ENCODE assay signal across 19 cellular contexts in the genomic region with DNA sequence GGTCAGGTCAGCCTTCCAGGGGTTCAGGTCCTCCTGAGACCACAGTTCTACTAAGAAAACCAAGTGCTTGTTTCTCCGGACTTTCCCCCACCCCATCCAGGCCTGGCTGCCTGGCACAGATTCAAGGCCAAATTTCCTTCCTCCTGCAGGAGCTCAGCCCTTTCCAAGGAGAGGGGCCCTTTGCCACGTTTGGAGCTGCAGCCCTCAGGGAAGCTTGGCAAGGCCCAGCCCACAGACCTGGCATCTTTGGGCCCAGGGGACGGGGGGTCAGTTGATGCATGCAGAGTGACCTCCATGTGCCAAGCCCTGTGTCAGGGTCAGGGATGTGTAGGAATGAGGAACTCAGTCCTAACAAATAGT.
DNase-seq lines count a peak whose midpoint lies in the region; ATAC-seq and TF ChIP-seq lines count a peak whose summit lies in the region.
"Had no signal": no experiment of that assay in that cellular context is flagged by ENCODE, and none has a peak within 500 bp of the region (broad histone marks: within the 10 kb centered on the region; RNA-seq: fewer than 3 reads in every experiment).

No MANE protein-coding gene starts in this region.

- in situ Hi-C loops in transverse colon (cut with MboI; ENCODE audit: low pct_ligation_motif_present in 1 of 4, low pct_unique_long_range_greater_than_20kb in 1 of 4, low sequenced_read_pairs in 3 of 4) = loop anchor here in 1 of 4 donors (25.0 kb wide), 1 partner anchor 419 kb away; no protein-coding TSS in a partner anchor

- no peak for TF ChIP-seq EP300 in transverse colon (IDR thresholded peaks at IDR 0.05; ENCODE audit: low read depth)

- H3K9ac ChIP-seq in adipocyte (ENCODE audit: low read length) = no peak overlapping the region

- H3K36me3 Mint-ChIP-seq in nephron (ENCODE audit: low read depth) = no peaks in the 10 kb centered on the region
- H3K36me3 Mint-ChIP-seq: activated naive CD8-positive, alpha-beta T cell treated with anti-CD3 and anti-CD28 coated beads for 36 hours; immature natural killer cell had no signal

- no peaks in the 10 kb centered on the region for H3K9me3 Mint-ChIP-seq in nephron
- H3K9me3 Mint-ChIP-seq: activated naive CD8-positive, alpha-beta T cell treated with anti-CD3 and anti-CD28 coated beads for 36 hours; dendritic cell treated with granulocyte-macrophage colony-stimulating factor and Interleukin-4, amounts not matched to agents 40 ng/mL and 50 ng/mL, for 4 days; immature natural killer cell; T-helper 1 cell treated with Interleukin-12 subunit alpha and Interleukin-12 subunit beta and Interleukin-4 antibody, amounts not matched to agents 30 μg/mL and 1 μg/mL, for 36 hours had no signal

- intact Hi-C loops in esophagus squamous epithelium (cut with DNase I) = no loop called here
- intact Hi-C loops in transverse colon (cut with DNase I; ENCODE audit: low total_unique reads) = no loop called here

- peak overlapping the region; percentile 80 to 83 (median 82) for H3K4me3 Mint-ChIP-seq in nephron
- H3K4me3 Mint-ChIP-seq: activated naive CD8-positive, alpha-beta T cell treated with anti-CD3 and anti-CD28 coated beads for 36 hours; dendritic cell treated with granulocyte-macrophage colony-stimulating factor and Interleukin-4, amounts not matched to agents 40 ng/mL and 50 ng/mL, for 4 days; immature natural killer cell; T-helper 1 cell treated with Interleukin-12 subunit alpha and Interleukin-12 subunit beta and Interleukin-4 antibody, amounts not matched to agents 30 μg/mL and 1 μg/mL, for 36 hours had no signal

- no peaks in the 10 kb centered on the region for H3K36me3 ChIP-seq in adipocyte (ENCODE audit: control insufficient read depth, insufficient read depth, low read length, severe bottlenecking)
- no peaks in the 10 kb centered on the region for H3K36me3 ChIP-seq in esophagus squamous epithelium
- no peaks in the 10 kb centered on the region for H3K36me3 ChIP-seq in transverse colon
- H3K36me3 ChIP-seq: Peyer's patch had no signal

- WGBS in esophagus squamous epithelium, 2 donors = 100% methylated on average over 1 of the region's 3 CpGs; no CpG with 5 or more reads in 1 of the 2 donors
- WGBS in transverse colon (ENCODE audit: low coverage in 1 of 2), 2 donors = 26% methylated on average over 3 of the region's 3 CpGs; no CpG with 5 or more reads in 1 of the 2 donors

- ATAC-seq in HG03354 (IDR thresholded peaks at IDR 0.05; ENCODE audit: poor library complexity, severe bottlenecking, unreplicated experiment) = no peak
- ATAC-seq: K562, mucosa of descending colon had no signal

- no peaks in the 10 kb centered on the region for H3K27me3 Mint-ChIP-seq in nephron (ENCODE audit: low read depth)
- H3K27me3 Mint-ChIP-seq: activated naive CD8-positive, alpha-beta T cell treated with anti-CD3 and anti-CD28 coated beads for 36 hours had no signal

- H3K27ac ChIP-seq in esophagus squamous epithelium = peak overlapping the region in 3 of 4 donors; percentile 49 to 80 (median 75)
- H3K27ac ChIP-seq in transverse colon = peak overlapping the region; percentile 71 to 87 (median 82)

- peak overlapping the region; percentile 99 to 100 (median 99) for H3K27ac Mint-ChIP-seq in nephron
- H3K27ac Mint-ChIP-seq: activated naive CD8-positive, alpha-beta T cell treated with anti-CD3 and anti-CD28 coated beads for 36 hours; dendritic cell treated with granulocyte-macrophage colony-stimulating factor and Interleukin-4, amounts not matched to agents 40 ng/mL and 50 ng/mL, for 4 days; immature natural killer cell; T-helper 1 cell treated with Interleukin-12 subunit alpha and Interleukin-12 subunit beta and Interleukin-4 antibody, amounts not matched to agents 30 μg/mL and 1 μg/mL, for 36 hours had no signal

- peaks cover 32% of the 10 kb centered on the region for H3K4me1 ChIP-seq in adipocyte (ENCODE audit: control insufficient read depth, insufficient read depth, low read length)
- peaks cover 3 to 57% (median 20%) of the 10 kb centered on the region in 3 donors for H3K4me1 ChIP-seq in esophagus squamous epithelium
- peaks cover 11 to 29% (median 22%) of the 10 kb centered on the region in 4 donors for H3K4me1 ChIP-seq in transverse colon

- peak overlapping the region; percentile 58 for H3K4me3 ChIP-seq in adipocyte (ENCODE audit: low read length)
- peak overlapping the region in 3 of 4 donors; percentile 18 to 26 (median 24) for H3K4me3 ChIP-seq in esophagus squamous epithelium
- H3K4me3 ChIP-seq in transverse colon = peak overlapping the region in 2 of 4 donors; percentile 30 to 33
- H3K4me3 ChIP-seq: K562, mucosa of descending colon had no signal

- H3K27me3 ChIP-seq in adipocyte (replicated peaks; ENCODE audit: control insufficient read depth, insufficient read depth, low read length) (peaks cover 14% of the 10 kb centered on the region), esophagus squamous epithelium (no peaks in the 10 kb centered on the region), transverse colon (no peaks in the 10 kb centered on the region)
- H3K27me3 ChIP-seq: Peyer's patch had no signal

- TF ChIP-seq POLR2A in esophagus squamous epithelium (IDR thresholded peaks at IDR 0.05) (no peak), transverse colon (IDR thresholded peaks at IDR 0.05) (no peak)

- TF ChIP-seq CTCF in esophagus squamous epithelium (IDR thresholded peaks at IDR 0.05) (no peak), nephron (IDR thresholded peaks at IDR 0.05; ENCODE audit: unreplicated experiment in 3 of 3) (no peak), transverse colon (IDR thresholded peaks at IDR 0.05) (peak in 1 of 5 experiments; percentile 1)

- no peak for DNase-seq in adipocyte (ENCODE audit: low read depth)
- DNase-seq in esophagus squamous epithelium (lab: John Stamatoyannopoulos, UW) = no peak
- no peak for DNase-seq in transverse colon
- no peak for DNase-seq in MV-4-11 (lab: John Stamatoyannopoulos, UW)
- DNase-seq in activated CD4-positive, CD25-positive, alpha-beta regulatory T cell (lab: John Stamatoyannopoulos, UW) = no peak
- DNase-seq: activated CD4-positive, CD25-positive, alpha-beta regulatory T cell treated with anti-CD3 and anti-CD28 coated beads, Interleukin-2, amount 50 U/mL, for 72 hours; activated CD8-positive, alpha-beta memory T cell treated with anti-CD3 and anti-CD28 coated beads, Interleukin-2, amount 50 U/mL, for 48 hours; activated naive CD8-positive, alpha-beta T cell treated with anti-CD3 and anti-CD28 coated beads for 36 hours; COR-L47; immature natural killer cell; NCI-H1930; stimulated activated CD4-positive, alpha-beta T cell treated with anti-CD3 and anti-CD28 coated beads, Interleukin-4, amount 100 ng/mL, for 24 hours had no signal

- H3K4me1 Mint-ChIP-seq in nephron = peaks cover 50% of the 10 kb centered on the region
- H3K4me1 Mint-ChIP-seq: activated naive CD8-positive, alpha-beta T cell treated with anti-CD3 and anti-CD28 coated beads for 36 hours; immature natural killer cell had no signal

- H3K9me3 ChIP-seq in adipocyte (ENCODE audit: control insufficient read depth, low read length) (no peaks in the 10 kb centered on the region), esophagus squamous epithelium (no peaks in the 10 kb centered on the region), transverse colon (no peaks in the 10 kb centered on the region)
- H3K9me3 ChIP-seq: mucosa of descending colon, Peyer's patch had no signal
